11 cellular contexts compared by ENCODE assay signal in the genomic region with DNA sequence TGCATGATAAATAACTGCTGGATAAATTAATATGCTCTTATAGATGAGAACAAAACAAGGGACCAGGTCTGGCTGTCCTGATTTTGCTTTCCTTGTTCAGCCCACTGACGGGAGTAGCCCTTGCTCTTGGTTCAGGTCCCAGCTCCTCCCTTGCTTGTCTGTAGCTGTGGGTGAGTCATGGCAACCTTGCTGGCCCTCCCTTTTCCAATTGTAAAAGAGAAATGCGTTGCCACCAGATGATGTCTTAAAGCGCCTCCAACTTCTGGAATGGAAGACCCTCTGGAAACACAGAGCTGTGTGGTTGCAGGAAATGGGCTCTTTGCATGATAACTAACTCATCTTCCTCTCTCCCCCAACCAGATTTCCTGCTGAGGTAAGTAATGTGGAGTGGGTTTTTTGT.
DNase-seq lines count a peak whose midpoint lies in the region; ATAC-seq, FAIRE-seq and TF ChIP-seq lines count a peak whose summit lies in the region.
"Had no signal": no experiment of that assay in that cellular context is flagged by ENCODE, and none has a peak within 500 bp of the region (broad histone marks: within the 10 kb centered on the region; RNA-seq: fewer than 3 reads in every experiment).

No MANE protein-coding gene starts in this region.

- H3K4me3 ChIP-seq in astrocyte of the spinal cord (ENCODE audit: low read depth, low read length) (no peak overlapping the region), HepG2 (replicated peaks in 1 of 3; ENCODE audit: insufficient read depth in 1 of 3, low read depth in 2 of 3, low read length in 3 of 3) (no peak overlapping the region)

- no peak overlapping the region for H3K9ac ChIP-seq in HepG2 (ENCODE audit: insufficient read depth, low read depth, low read length)

- WGBS in HepG2 (ENCODE audit: low lambda C conversion rate) = 52% methylated on average over 3 of the region's 3 CpGs

- intact Hi-C loops in HepG2 (cut with micrococcal nuclease; ENCODE audit: unreplicated experiment) = no loop called here

- in situ Hi-C loops in astrocyte of the spinal cord (cut with HindIII; ENCODE audit: low sequenced_read_pairs) (no loop called here), HepG2 (cut with HindIII; ENCODE audit: extremely low pct_ligation_motif_present, low pct_unique_long_range_greater_than_20kb) (no loop called here)

- FAIRE-seq in HepG2 (lab: Jason Lieb, UNC) = no peak
- FAIRE-seq: keratinocyte had no signal

- ATAC-seq in HepG2 (peak; percentile 76), HG03571 (IDR thresholded peaks at IDR 0.05; ENCODE audit: unreplicated experiment) (no peak)

- no peak for TF ChIP-seq RAD21 in HepG2 (CRISPR knock-in tag; IDR thresholded peaks at IDR 0.05)

- CTCF ChIA-PET in HepG2 (lab: Yijun Ruan, JAX; ENCODE audit: low intra/inter-chr PET ratio, low total read pairs) = no interaction called here

- no peak overlapping the region for H2AFZ ChIP-seq in HepG2 (ENCODE audit: low read length)

- no peak for TF ChIP-seq EP300 in HepG2 (IDR thresholded peaks at IDR 0.05; ENCODE audit: low read depth in 2 of 2, low read length in 2 of 2)
- no peak for TF ChIP-seq EP300 in HepG2 (CRISPR knock-in tag; IDR thresholded peaks at IDR 0.05; ENCODE audit: borderline replicate concordance)

- H3K4me2 ChIP-seq in HepG2 (ENCODE audit: low read depth, low read length) = peak overlapping the region; percentile 10; the same call in 1 of the 2 replicates

- no peaks in the 10 kb centered on the region; the same call in 1 of the 2 replicates for H3K9me3 ChIP-seq in HepG2 (ENCODE audit: low read length)

- no peak for TF ChIP-seq POLR2A in HepG2 (IDR thresholded peaks at IDR 0.05; ENCODE audit: insufficient read depth in 1 of 2, low read depth in 2 of 2, low read length in 2 of 2)

- peak; percentile 85 for DNase-seq in COR-L47 (lab: John Stamatoyannopoulos, UW)
- DNase-seq in M059J (ENCODE audit: low read depth) = peak; percentile 44
- DNase-seq in astrocyte of the spinal cord (ENCODE audit: low read depth, low spot score) = peak; percentile 70
- DNase-seq in HepG2 (ENCODE audit: low spot score) = no peak
- DNase-seq in activated effector memory CD4-positive, alpha-beta T cell treated with anti-CD3 and anti-CD28 coated beads, Interleukin-2, amount 50 U/mL, for 16 hours = no peak
- DNase-seq in activated CD8-positive, alpha-beta memory T cell treated with anti-CD3 and anti-CD28 coated beads, Interleukin-2, amount 50 U/mL, for 48 hours = no peak
- no peak for DNase-seq in stimulated activated CD4-positive, alpha-beta T cell treated with anti-CD3 and anti-CD28 coated beads, Interleukin-4, amount 100 ng/mL, for 4 hours
- DNase-seq: NCI-H1694, retina had no signal

- no peaks in the 10 kb centered on the region for H3K36me3 ChIP-seq in HepG2 (replicated peaks in 1 of 2; ENCODE audit: control insufficient read depth in 1 of 2, insufficient read depth in 2 of 2, low read length in 2 of 2)

- no peaks in the 10 kb centered on the region for H4K20me1 ChIP-seq in HepG2 (ENCODE audit: insufficient read depth, low read length)

- POLR2A ChIA-PET in HepG2 (lab: Yijun Ruan, JAX) = no interaction called here

- H3K4me1 ChIP-seq in HepG2 (ENCODE audit: insufficient read depth, low read length) = peaks cover 52% of the 10 kb centered on the region

- no peaks in the 10 kb centered on the region for H3K79me2 ChIP-seq in HepG2 (ENCODE audit: insufficient read depth, low read length)

- TF ChIP-seq CTCF in astrocyte of the spinal cord (IDR thresholded peaks at IDR 0.05; ENCODE audit: low read depth, low read length) = no peak
- no peak for TF ChIP-seq CTCF in HepG2 (CRISPR knock-in tag; IDR thresholded peaks at IDR 0.05)

- no TSS peak for BruUV-seq in HepG2 (replicated peaks; lab: Mats Ljungman, UMichigan)

- H3K27ac ChIP-seq in HepG2 (ENCODE audit: extremely low read length, insufficient read depth, low read length) = peak overlapping the region; percentile 53

- H3K27me3 ChIP-seq in HepG2 (ENCODE audit: control insufficient read depth in 1 of 2, insufficient read depth in 2 of 2, low read length in 2 of 2) = no peaks in the 10 kb centered on the region

TF ChIP-seq in HepG2, 621 proteins besides CTCF, POLR2A, EP300 and RAD21:
- peak; percentile 15 for TF ChIP-seq ASH2L (IDR thresholded peaks at IDR 0.05; ENCODE audit: insufficient read length, low read depth, low read length)
- peak; percentile 30; the same call in 1 of the 2 replicates for TF ChIP-seq FOSL2 (CRISPR knock-in tag; IDR thresholded peaks at IDR 0.05)
- 0 out of 2 replicates have a peak, but pooled peaks have one; percentile 9 for TF ChIP-seq MIXL1 (CRISPR knock-in tag; IDR thresholded peaks at IDR 0.05)
- TF ChIP-seq ZNF24 (IDR thresholded peaks at IDR 0.05) = no peak
- TF ChIP-seq, protein P1, sequence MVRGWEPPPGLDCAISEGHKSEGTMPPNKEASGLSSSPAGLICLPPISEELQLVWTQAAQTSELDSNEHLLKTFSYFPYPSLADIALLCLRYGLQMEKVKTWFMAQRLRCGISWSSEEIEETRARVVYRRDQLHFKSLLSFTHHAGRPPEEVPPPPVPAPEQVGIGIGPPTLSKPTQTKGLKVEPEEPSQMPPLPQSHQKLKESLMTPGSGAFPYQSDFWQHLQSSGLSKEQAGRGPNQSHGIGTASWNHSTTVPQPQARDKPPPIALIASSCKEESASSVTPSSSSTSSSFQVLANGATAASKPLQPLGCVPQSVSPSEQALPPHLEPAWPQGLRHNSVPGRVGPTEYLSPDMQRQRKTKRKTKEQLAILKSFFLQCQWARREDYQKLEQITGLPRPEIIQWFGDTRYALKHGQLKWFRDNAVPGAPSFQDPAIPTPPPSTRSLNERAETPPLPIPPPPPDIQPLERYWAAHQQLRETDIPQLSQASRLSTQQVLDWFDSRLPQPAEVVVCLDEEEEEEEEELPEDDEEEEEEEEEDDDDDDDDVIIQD (CRISPR knock-in tag; IDR thresholded peaks at IDR 0.05; ENCODE audit: low read depth) = peak; percentile 1; the same call in 1 of the 2 replicates
- 0 out of 2 replicates have a peak, but pooled peaks have one; percentile 9 for TF ChIP-seq SAP130 (CRISPR knock-in tag; IDR thresholded peaks at IDR 0.05; ENCODE audit: low read depth)

Comparison
In these comparisons a context has a peak if more than half of its experiments do, and no peak if none do; other contexts are left out.
1. DNase-seq: peak in COR-L47 (single experiment), M059J (single experiment) and astrocyte of the spinal cord (single experiment); none in HepG2 (single experiment), activated effector memory CD4-positive, alpha-beta T cell treated with anti-CD3 and anti-CD28 coated beads, Interleukin-2, amount 50 U/mL, for 16 hours (single experiment), activated CD8-positive, alpha-beta memory T cell treated with anti-CD3 and anti-CD28 coated beads, Interleukin-2, amount 50 U/mL, for 48 hours (single experiment) and stimulated activated CD4-positive, alpha-beta T cell treated with anti-CD3 and anti-CD28 coated beads, Interleukin-4, amount 100 ng/mL, for 4 hours (0 of 2).